26 cellular contexts compared by ENCODE assay signal in the genomic region with DNA sequence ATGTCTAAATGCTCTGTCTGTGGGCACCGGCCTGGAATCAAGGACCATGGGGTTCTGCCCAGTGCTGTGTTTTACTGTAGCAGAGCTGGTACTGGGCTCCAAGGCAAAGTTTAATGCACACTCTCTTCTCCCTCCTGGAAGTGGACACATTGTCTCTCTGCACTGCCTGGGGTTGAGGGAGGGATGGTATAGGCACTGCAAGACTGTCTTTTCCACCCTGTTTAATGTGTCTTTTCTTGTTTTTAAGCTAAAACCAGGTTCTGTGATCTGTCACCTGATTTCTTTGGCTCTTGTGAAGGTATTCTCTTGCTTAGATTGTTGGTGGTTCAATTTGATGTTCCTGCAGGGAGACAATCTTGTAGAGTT.
"Had no signal": no experiment of that assay in that cellular context is flagged by ENCODE, and none has a peak within 500 bp of the region (broad histone marks: within the 10 kb centered on the region; RNA-seq: fewer than 3 reads in every experiment).

No MANE protein-coding gene starts in this region.

- DNase-seq: naive thymus-derived CD8-positive, alpha-beta T cell; nephron progenitor cell; occipital lobe; ovary; posterior cingulate gyrus; psoas muscle; right cardiac atrium; right lobe of liver; sigmoid colon; small intestine; stimulated activated CD4-positive, alpha-beta T cell treated with anti-CD3 and anti-CD28 coated beads, Interleukin-15, amount 100 ng/mL, for 24 hours; stimulated activated CD4-positive, alpha-beta T cell treated with anti-CD3 and anti-CD28 coated beads, Interleukin-2, amount 100 ng/mL, for 24 hours; stimulated activated CD4-positive, alpha-beta T cell treated with anti-CD3 and anti-CD28 coated beads, Interleukin-2, amount 100 ng/mL, for 48 hours; stimulated activated CD4-positive, alpha-beta T cell treated with anti-CD3 and anti-CD28 coated beads, Interleukin-4, amount 100 ng/mL, for 24 hours; stimulated activated naive B cell treated with anti-CD40 and anti-IgM and Interleukin-4, amounts not matched to agents 10 μg/mL and 1 μg/mL and 100 μg/mL, for 72 hours; stimulated activated naive CD4-positive, alpha-beta T cell treated with Interleukin-2 at 50 U/mL for 16 hours; stomach; thyroid gland; trophoblast cell; upper lobe of left lung; uterus had no signal

- H3K4me3 ChIP-seq: ovary, psoas muscle, right lobe of liver, sigmoid colon, stomach, thoracic aorta, thyroid gland, tibial nerve, upper lobe of left lung, uterus had no signal

- H3K9ac ChIP-seq: parathyroid adenoma had no signal

- ATAC-seq: naive thymus-derived CD8-positive, alpha-beta T cell; natural killer cell treated with Interleukin-12 subunit alpha and Interleukin-12 subunit beta and Interleukin-15 and Interleukin-18, amount 100 ng/mL, for 72 hours; psoas muscle; right cardiac atrium; right lobe of liver; stimulated activated effector memory CD8-positive, alpha-beta T cell treated with anti-CD3 and anti-CD28 coated beads, Interleukin-12 subunit alpha, Interleukin-12 subunit beta, amount 100 ng/mL, for 72 hours; stimulated activated naive B cell treated with anti-CD40 and anti-IgM and Interleukin-4, amounts not matched to agents 10 μg/mL and 1 μg/mL and 100 μg/mL, for 72 hours had no signal

- H3K27ac ChIP-seq: ovary, parathyroid adenoma, psoas muscle, right lobe of liver, sigmoid colon, stomach, thoracic aorta, thyroid gland, tibial nerve, upper lobe of left lung, uterus had no signal

- H3K79me2 ChIP-seq: parathyroid adenoma had no signal

- H3K27me3 ChIP-seq: ovary, right lobe of liver, thyroid gland, tibial nerve, upper lobe of left lung had no signal

- H3K9me3 ChIP-seq: ovary, psoas muscle, right lobe of liver, thoracic aorta, thyroid gland, upper lobe of left lung, uterus had no signal

- FAIRE-seq: small intestine had no signal

- H2AFZ ChIP-seq: parathyroid adenoma had no signal

- H3K4me1 ChIP-seq: parathyroid adenoma, psoas muscle, right lobe of liver, sigmoid colon, stomach, thyroid gland, tibial nerve, upper lobe of left lung, uterus had no signal

- H3K36me3 ChIP-seq: ovary, right lobe of liver, sigmoid colon, stomach, thoracic aorta, thyroid gland, tibial nerve, upper lobe of left lung, uterus had no signal
